16 cellular contexts compared by ENCODE assay signal in the genomic region with DNA sequence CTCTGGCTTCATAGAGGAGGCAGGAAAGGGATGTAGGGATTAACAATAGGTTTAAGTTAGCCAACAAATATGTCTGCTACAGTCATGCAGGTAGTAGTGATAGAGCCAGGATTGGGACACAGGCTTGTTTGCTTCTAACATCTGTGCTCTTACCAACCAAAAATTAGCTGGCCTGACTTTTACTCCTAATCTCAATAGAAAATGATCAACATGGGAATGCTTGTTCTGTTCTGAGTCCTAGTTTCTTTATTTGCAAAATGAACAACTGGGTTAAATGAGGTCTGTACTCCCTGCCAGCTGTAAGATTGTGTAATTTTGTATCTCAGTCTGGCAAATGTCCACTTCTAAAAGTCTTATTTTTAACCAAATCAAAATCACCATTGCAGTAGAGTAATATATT.
DNase-seq lines count a peak whose midpoint lies in the region; ATAC-seq and TF ChIP-seq lines count a peak whose summit lies in the region.
"Had no signal": no experiment of that assay in that cellular context is flagged by ENCODE, and none has a peak within 500 bp of the region (broad histone marks: within the 10 kb centered on the region; RNA-seq: fewer than 3 reads in every experiment).

No MANE protein-coding gene starts in this region.

- H3K36me3 ChIP-seq in PC-3 (ENCODE audit: low read depth, low read length), result 0 out of 2 replicates have a peak, but pooled peaks cover 4% of the 10 kb centered on the region
- no peaks in the 10 kb centered on the region for H3K36me3 ChIP-seq in adipocyte (ENCODE audit: control insufficient read depth, insufficient read depth, low read length, severe bottlenecking)

- no peak overlapping the region for H3K4me3 Mint-ChIP-seq in activated naive CD8-positive, alpha-beta T cell treated with anti-CD3 and anti-CD28 coated beads, Interleukin-2, amount 50 U/mL, for 24 hours
- H3K4me3 Mint-ChIP-seq in stimulated activated effector memory CD8-positive, alpha-beta T cell treated with anti-CD3 and anti-CD28 coated beads, Interleukin-12 subunit alpha, Interleukin-12 subunit beta, amount 100 ng/mL, for 72 hours, result no peak overlapping the region
- no peak overlapping the region for H3K4me3 Mint-ChIP-seq in Calu3 (ENCODE audit: low read depth, unreplicated experiment)
- H3K4me3 Mint-ChIP-seq: B cell; CD4-positive, alpha-beta T cell had no signal

- 0 out of 2 replicates have a peak, but pooled peaks have one; percentile 30 for ATAC-seq in PC-3
- ATAC-seq in left cardiac atrium, result peak; percentile 25 to 67
- peak; percentile 84 for ATAC-seq in sciatic nerve
- no peak for ATAC-seq in activated naive CD8-positive, alpha-beta T cell treated with anti-CD3 and anti-CD28 coated beads, Interleukin-2, amount 50 U/mL, for 24 hours
- ATAC-seq in stimulated activated effector memory CD8-positive, alpha-beta T cell treated with anti-CD3 and anti-CD28 coated beads, Interleukin-12 subunit alpha, Interleukin-12 subunit beta, amount 100 ng/mL, for 72 hours, result no peak

- CTCF ChIA-PET in PC-3 (lab: Charles Lee), result interaction anchor here (0.6 kb wide), 1 partner anchor 170 kb away, joined by 4 read pairs; no protein-coding TSS in a partner anchor
- CTCF ChIA-PET in Calu3 (lab: Charles Lee), result no interaction called here

- 0 out of 2 replicates have a peak overlapping the region, but pooled peaks have one; percentile 8 for H3K4me2 ChIP-seq in PC-3 (ENCODE audit: low read length)

- peak overlapping the region; percentile 30 for H3K27ac ChIP-seq in PC-3 (ENCODE audit: low read length)

- H3K4me1 ChIP-seq in PC-3 (ENCODE audit: insufficient read depth, low read length), result peaks cover 40% of the 10 kb centered on the region
- peaks cover 16% of the 10 kb centered on the region for H3K4me1 ChIP-seq in adipocyte (ENCODE audit: control insufficient read depth, insufficient read depth, low read length)

- no peak overlapping the region for H3K4me3 ChIP-seq in PC-3 (ENCODE audit: low read length)
- H3K4me3 ChIP-seq in adipocyte (ENCODE audit: low read length), result peak overlapping the region; percentile 30

- H3K27me3 ChIP-seq in PC-3 (ENCODE audit: low read length) (no peaks in the 10 kb centered on the region), adipocyte (replicated peaks; ENCODE audit: control insufficient read depth, insufficient read depth, low read length) (no peaks in the 10 kb centered on the region)

- 0 out of 2 replicates have a peak, but pooled peaks cover 6% of the 10 kb centered on the region for H3K9me3 ChIP-seq in PC-3 (ENCODE audit: low read length)
- peaks cover 6% of the 10 kb centered on the region for H3K9me3 ChIP-seq in adipocyte (ENCODE audit: control insufficient read depth, low read length)

- no peaks in the 10 kb centered on the region for H3K36me3 Mint-ChIP-seq in activated naive CD8-positive, alpha-beta T cell treated with anti-CD3 and anti-CD28 coated beads, Interleukin-2, amount 50 U/mL, for 24 hours (ENCODE audit: low read depth)
- H3K36me3 Mint-ChIP-seq in stimulated activated effector memory CD8-positive, alpha-beta T cell treated with anti-CD3 and anti-CD28 coated beads, Interleukin-12 subunit alpha, Interleukin-12 subunit beta, amount 100 ng/mL, for 72 hours, result no peaks in the 10 kb centered on the region
- no peaks in the 10 kb centered on the region for H3K36me3 Mint-ChIP-seq in Calu3 (ENCODE audit: insufficient read depth, unreplicated experiment)

- H3F3A ChIP-seq in PC-3 (ENCODE audit: low read length, unreplicated experiment), result peaks cover 3% of the 10 kb centered on the region

- H3K79me2 ChIP-seq in PC-3 (ENCODE audit: low read length), result no peaks in the 10 kb centered on the region

- POLR2A ChIA-PET in PC-3 (lab: Charles Lee; ENCODE audit: unreplicated experiment), result no interaction called here

- H3K4me1 Mint-ChIP-seq in activated naive CD8-positive, alpha-beta T cell treated with anti-CD3 and anti-CD28 coated beads, Interleukin-2, amount 50 U/mL, for 24 hours, result no peaks in the 10 kb centered on the region
- no peaks in the 10 kb centered on the region for H3K4me1 Mint-ChIP-seq in stimulated activated effector memory CD8-positive, alpha-beta T cell treated with anti-CD3 and anti-CD28 coated beads, Interleukin-12 subunit alpha, Interleukin-12 subunit beta, amount 100 ng/mL, for 72 hours
- H3K4me1 Mint-ChIP-seq in Calu3 (ENCODE audit: low read depth, unreplicated experiment), result peaks cover 3% of the 10 kb centered on the region
- H3K4me1 Mint-ChIP-seq: B cell had no signal

- intact Hi-C loops in PC-3 (cut with micrococcal nuclease), result no loop called here
- intact Hi-C loops in left cardiac atrium (cut with DNase I), result no loop called here
- intact Hi-C loops in sciatic nerve (cut with DNase I), result no loop called here
- intact Hi-C loops in Calu3 (cut with micrococcal nuclease; ENCODE audit: unreplicated experiment), result no loop called here

- DNase-seq in PC-3 (peak; percentile 52), adipocyte (ENCODE audit: low read depth) (no peak), left cardiac atrium (no peak), sciatic nerve (ENCODE audit: low spot score) (no peak), NCI-H526 treated with DMSO at 0.1 percent for 48 hours (lab: John Stamatoyannopoulos, UW) (no peak), Calu3 (no peak)
- no peak for DNase-seq in activated naive CD8-positive, alpha-beta T cell treated with anti-CD3 and anti-CD28 coated beads, Interleukin-2, amount 50 U/mL, for 24 hours
- DNase-seq in stimulated activated effector memory CD8-positive, alpha-beta T cell treated with anti-CD3 and anti-CD28 coated beads, Interleukin-12 subunit alpha, Interleukin-12 subunit beta, amount 100 ng/mL, for 72 hours (ENCODE audit: low spot score in 2 of 2), result no peak
- DNase-seq: C1 segment of cervical spinal cord; CD4-positive, alpha-beta T cell; DMS153; DMS79 treated with DMSO at 0.1 percent for 48 hours; EL; HCEC 1CT; IMR-90 had no signal

- H3K27me3 Mint-ChIP-seq in activated naive CD8-positive, alpha-beta T cell treated with anti-CD3 and anti-CD28 coated beads, Interleukin-2, amount 50 U/mL, for 24 hours, result peaks cover 4% of the 10 kb centered on the region
- H3K27me3 Mint-ChIP-seq in Calu3 (ENCODE audit: unreplicated experiment), result peaks cover 4% of the 10 kb centered on the region

- no peak overlapping the region for H3K27ac Mint-ChIP-seq in activated naive CD8-positive, alpha-beta T cell treated with anti-CD3 and anti-CD28 coated beads, Interleukin-2, amount 50 U/mL, for 24 hours
- H3K27ac Mint-ChIP-seq in stimulated activated effector memory CD8-positive, alpha-beta T cell treated with anti-CD3 and anti-CD28 coated beads, Interleukin-12 subunit alpha, Interleukin-12 subunit beta, amount 100 ng/mL, for 72 hours, result no peak overlapping the region
- H3K27ac Mint-ChIP-seq in Calu3 (ENCODE audit: unreplicated experiment), result no peak overlapping the region
- H3K27ac Mint-ChIP-seq: B cell; CD4-positive, alpha-beta T cell had no signal

- no TSS peak for BruUV-seq in PC-3 (replicated peaks; lab: Mats Ljungman, UMichigan)
- no TSS peak for BruUV-seq in Calu3 (replicated peaks; lab: Mats Ljungman, UMichigan)

- peak overlapping the region; percentile 6; the same call in 1 of the 2 replicates for H2AFZ ChIP-seq in PC-3 (ENCODE audit: low read length)

- no peaks in the 10 kb centered on the region for H3K9me2 ChIP-seq in PC-3 (replicated peaks; ENCODE audit: low read length)

- H4K20me1 ChIP-seq in PC-3 (ENCODE audit: low read length), result no peaks in the 10 kb centered on the region

- H3K9ac ChIP-seq in PC-3 (ENCODE audit: low read length) (no peak overlapping the region), adipocyte (ENCODE audit: low read length) (no peak overlapping the region)

- no peak for TF ChIP-seq CTCF in PC-3 (conservative IDR thresholded peaks at IDR 0.05; ENCODE audit: low read depth, low read length)
- no peak for TF ChIP-seq CTCF in Calu3 (IDR thresholded peaks at IDR 0.05; ENCODE audit: unreplicated experiment)

- H3K9me3 Mint-ChIP-seq in activated naive CD8-positive, alpha-beta T cell treated with anti-CD3 and anti-CD28 coated beads, Interleukin-2, amount 50 U/mL, for 24 hours, result peaks cover 6% of the 10 kb centered on the region
- H3K9me3 Mint-ChIP-seq in stimulated activated effector memory CD8-positive, alpha-beta T cell treated with anti-CD3 and anti-CD28 coated beads, Interleukin-12 subunit alpha, Interleukin-12 subunit beta, amount 100 ng/mL, for 72 hours, result peaks cover 4% of the 10 kb centered on the region
- peaks cover 7% of the 10 kb centered on the region for H3K9me3 Mint-ChIP-seq in Calu3 (ENCODE audit: low read depth, unreplicated experiment)

Comparison
In these comparisons a context has a peak if more than half of its experiments do, and no peak if none do; other contexts are left out.
1. ATAC-seq: peak in PC-3 (single experiment), left cardiac atrium (2 of 2) and sciatic nerve (single experiment); none in activated naive CD8-positive, alpha-beta T cell treated with anti-CD3 and anti-CD28 coated beads, Interleukin-2, amount 50 U/mL, for 24 hours (single experiment) and stimulated activated effector memory CD8-positive, alpha-beta T cell treated with anti-CD3 and anti-CD28 coated beads, Interleukin-12 subunit alpha, Interleukin-12 subunit beta, amount 100 ng/mL, for 72 hours (single experiment).